Comparison of ENCODE assay signal across 9 cellular contexts in genomic region chr17:7405413-7405881, GRCh38. TPM values are rescaled to one million over a fixed set of nuclear protein-coding genes. Genes with fewer than 3 reads are reported as not detected.
DNase-seq lines count a peak whose midpoint lies in the region; ATAC-seq, FAIRE-seq and TF ChIP-seq lines count a peak whose summit lies in the region.
"Had no signal": no experiment of that assay in that cellular context is flagged by ENCODE, and none has a peak within 500 bp of the region (broad histone marks: within the 10 kb centered on the region; RNA-seq: fewer than 3 reads in every experiment).

No MANE protein-coding gene starts in this region.

- TF ChIP-seq CTCF in C4-2B (conservative IDR thresholded peaks at IDR 0.05), result no peak
- no peak for TF ChIP-seq CTCF in PC-3 (conservative IDR thresholded peaks at IDR 0.05; ENCODE audit: low read depth, low read length)
- no peak for TF ChIP-seq CTCF in endothelial cell of umbilical vein (IDR thresholded peaks at IDR 0.05; ENCODE audit: extremely low read depth in 1 of 2, insufficient read depth in 1 of 2, low read depth in 1 of 2, low read length in 2 of 2)
- TF ChIP-seq CTCF in osteocyte (IDR thresholded peaks at IDR 0.05), result no peak
- no peak for TF ChIP-seq CTCF in D721Med (IDR thresholded peaks at IDR 0.05; ENCODE audit: insufficient read depth, missing control alignments)

- H3K4me2 ChIP-seq in PC-3 (ENCODE audit: low read length), result peak overlapping the region; percentile 93
- peak overlapping the region; percentile 39 for H3K4me2 ChIP-seq in endothelial cell of umbilical vein (ENCODE audit: insufficient read depth, low read length)

- no peaks in the 10 kb centered on the region for H3K9me1 ChIP-seq in endothelial cell of umbilical vein (replicated peaks; ENCODE audit: control insufficient read depth, extremely low read depth, insufficient read depth, low read length)

- H3K27me3 ChIP-seq in PC-3 (ENCODE audit: low read length) (no peaks in the 10 kb centered on the region), endothelial cell of umbilical vein (ENCODE audit: control insufficient read depth in 2 of 2, insufficient read depth in 2 of 2, low read length in 2 of 2) (no peaks in the 10 kb centered on the region)

- intact Hi-C loops in PC-3 (cut with micrococcal nuclease), result no loop called here
- intact Hi-C loops in endothelial cell of umbilical vein (cut with micrococcal nuclease), result loop anchor here (2.0 kb wide), 2 partner anchors 155 to 281 kb away; partner anchors contain the start of genes SENP3 and TP53

- dilution Hi-C loops in endothelial cell of umbilical vein (cut with MboI; ENCODE audit: extremely low pct_ligation_motif_present, low sequenced_read_pairs), result no loop called here

- no peaks in the 10 kb centered on the region for H3K9me3 Mint-ChIP-seq in osteocyte (ENCODE audit: unreplicated experiment)

- CTCF ChIA-PET in PC-3 (lab: Charles Lee), result no interaction called here
- CTCF ChIA-PET in endothelial cell of umbilical vein (lab: Charles Lee), result interaction anchor here (1.0 kb wide), 2 partner anchors 11 to 156 kb away, joined by 3 read pairs; partner anchors contain the start of genes PLSCR3 and SENP3

- BruUV-seq in PC-3 (replicated peaks; lab: Mats Ljungman, UMichigan) (no TSS peak), endothelial cell of umbilical vein (replicated peaks; lab: Mats Ljungman, UMichigan) (no TSS peak)

- no peaks in the 10 kb centered on the region for H3K27me3 Mint-ChIP-seq in osteocyte (ENCODE audit: unreplicated experiment)

- H3K9me3 ChIP-seq in PC-3 (ENCODE audit: low read length) (no peaks in the 10 kb centered on the region), endothelial cell of umbilical vein (replicated peaks; ENCODE audit: control insufficient read depth, insufficient read depth, low read length) (no peaks in the 10 kb centered on the region)

- peaks cover 15% of the 10 kb centered on the region for H3K36me3 Mint-ChIP-seq in osteocyte (ENCODE audit: unreplicated experiment)

- DNase-seq in PC-3 (no peak), endothelial cell of umbilical vein (ENCODE audit: low read depth, low spot score) (no peak), osteocyte (ENCODE audit: extremely low spot score, unreplicated experiment) (no peak), cerebellar nuclear complex (lab: John Stamatoyannopoulos, UW) (no peak), midbrain (lab: John Stamatoyannopoulos, UW) (no peak), D721Med (ENCODE audit: insufficient read length, low spot score) (no peak), NCI-H146 treated with DMSO at 0.1 percent for 48 hours (lab: John Stamatoyannopoulos, UW; ENCODE audit: unreplicated experiment) (no peak)

- peak overlapping the region; percentile 71; the same call in 1 of the 2 replicates for H2AFZ ChIP-seq in PC-3 (ENCODE audit: low read length)
- H2AFZ ChIP-seq in endothelial cell of umbilical vein (ENCODE audit: low read depth, low read length), result peak overlapping the region; percentile 78

- H3K36me3 ChIP-seq in PC-3 (ENCODE audit: low read depth, low read length) (no peaks in the 10 kb centered on the region), endothelial cell of umbilical vein (ENCODE audit: control insufficient read depth in 2 of 2, extremely low read depth in 1 of 2, insufficient read depth in 2 of 2, low read length in 2 of 2) (peaks cover 0 to 15% of the 10 kb centered on the region in 2 experiments)

- peaks cover 25% of the 10 kb centered on the region for H3K4me1 Mint-ChIP-seq in osteocyte (ENCODE audit: unreplicated experiment)

- H3K9ac ChIP-seq in PC-3 (ENCODE audit: low read length) (peak overlapping the region; percentile 60), endothelial cell of umbilical vein (replicated peaks; ENCODE audit: extremely low read depth, insufficient read depth, low read length) (peak overlapping the region; percentile 41)

- H3K4me3 Mint-ChIP-seq in osteocyte (ENCODE audit: unreplicated experiment), result peak overlapping the region; percentile 84

- FAIRE-seq in endothelial cell of umbilical vein (lab: Jason Lieb, UNC), result no peak
- FAIRE-seq in D721Med (lab: Jason Lieb, UNC), result no peak

- POLR2A ChIA-PET in PC-3 (lab: Charles Lee; ENCODE audit: unreplicated experiment), result no interaction called here
- POLR2A ChIA-PET in endothelial cell of umbilical vein (lab: Charles Lee), result no interaction called here

- peak overlapping the region; percentile 80 for H3K27ac Mint-ChIP-seq in osteocyte (ENCODE audit: unreplicated experiment)

- H3K4me3 ChIP-seq in PC-3 (ENCODE audit: low read length) (peak overlapping the region; percentile 81), endothelial cell of umbilical vein (replicated peaks in 1 of 3; ENCODE audit: insufficient read depth in 1 of 3, low read depth in 1 of 3, low read length in 3 of 3) (peak overlapping the region; percentile 38 to 59 (median 52))

- no peaks in the 10 kb centered on the region for H3K9me2 ChIP-seq in PC-3 (replicated peaks; ENCODE audit: low read length)

- no peak for ATAC-seq in PC-3

- H3F3A ChIP-seq in PC-3 (ENCODE audit: low read length, unreplicated experiment), result no peaks in the 10 kb centered on the region

- H3K27ac ChIP-seq in C4-2B, result peak overlapping the region; percentile 86
- H3K27ac ChIP-seq in PC-3 (ENCODE audit: low read length), result no peak overlapping the region
- no peak overlapping the region for H3K27ac ChIP-seq in endothelial cell of umbilical vein (ENCODE audit: insufficient read depth, low read depth, low read length)

- no peak for TF ChIP-seq POLR2A in endothelial cell of umbilical vein (IDR thresholded peaks at IDR 0.05; ENCODE audit: low read depth, low read length)

- peaks cover 6% of the 10 kb centered on the region; the same call in 1 of the 2 replicates for H3K79me2 ChIP-seq in PC-3 (ENCODE audit: low read length)
- peaks cover 4% of the 10 kb centered on the region for H3K79me2 ChIP-seq in endothelial cell of umbilical vein (ENCODE audit: control insufficient read depth, insufficient read depth, low read length)

- H4K20me1 ChIP-seq in PC-3 (ENCODE audit: low read length) (no peaks in the 10 kb centered on the region), endothelial cell of umbilical vein (replicated peaks; ENCODE audit: control insufficient read depth, extremely low read depth, insufficient read depth, low read length) (no peaks in the 10 kb centered on the region)

- H3K4me1 ChIP-seq in PC-3 (ENCODE audit: insufficient read depth, low read length) (peaks cover 9% of the 10 kb centered on the region), endothelial cell of umbilical vein (ENCODE audit: control insufficient read depth, extremely low read depth, insufficient read depth, low read length) (peaks cover 12% of the 10 kb centered on the region)

RNA-seq across cellular contexts. Expression of gene TMEM256, which starts 1.6 kb away (rescaled TPM):
- total RNA-seq in PC-3 (2014; rRNA removed), result 56.6 and 82.4 TPM in 2 replicates
- total RNA-seq in endothelial cell of umbilical vein, result 57.3 and 67.4 TPM in 2 replicates
- polyA plus RNA-seq in endothelial cell of umbilical vein, result 148 and 218 TPM in 2 replicates
- polyA plus RNA-seq in endothelial cell of umbilical vein (2011; cell fraction: cytosol; rRNA removed), result 118 and 189 TPM in 2 replicates
- 24.4 and 62.3 TPM in 2 replicates for polyA plus RNA-seq in endothelial cell of umbilical vein (2011; cell fraction: nucleus; rRNA removed)
- polyA plus RNA-seq in endothelial cell of umbilical vein (2012), result 86.1 and 107 TPM in 2 replicates
- polyA minus RNA-seq in endothelial cell of umbilical vein, result 25.3 and 30.2 TPM in 2 replicates
- 12.3 TPM for polyA minus RNA-seq in endothelial cell of umbilical vein (2011; cell fraction: cytosol; rRNA and poly(A)+ RNA removed)
- polyA minus RNA-seq in endothelial cell of umbilical vein (2011; cell fraction: nucleus; rRNA and poly(A)+ RNA removed), result 8.5 and 9.8 TPM in 2 replicates
- 40.7 and 45.9 TPM in 2 replicates for total RNA-seq in osteocyte

RNA-seq across cellular contexts. Expression of gene NLGN2, which starts 2.2 kb away (rescaled TPM):
- total RNA-seq in PC-3 (2014; rRNA removed), result 7.4 and 12.7 TPM in 2 replicates
- total RNA-seq in endothelial cell of umbilical vein, result 25.9 and 29.2 TPM in 2 replicates
- polyA plus RNA-seq in endothelial cell of umbilical vein, result 15.4 and 15.5 TPM in 2 replicates
- polyA plus RNA-seq in endothelial cell of umbilical vein (2011; cell fraction: cytosol; rRNA removed), result 6.5 and 9.7 TPM in 2 replicates
- polyA plus RNA-seq in endothelial cell of umbilical vein (2011; cell fraction: nucleus; rRNA removed), result 75.0 and 90.9 TPM in 2 replicates
- 22.6 and 37.1 TPM in 2 replicates for polyA plus RNA-seq in endothelial cell of umbilical vein (2012)
- 8.0 and 12.5 TPM in 2 replicates for polyA minus RNA-seq in endothelial cell of umbilical vein
- polyA minus RNA-seq in endothelial cell of umbilical vein (2011; cell fraction: cytosol; rRNA and poly(A)+ RNA removed), result 3.0 TPM
- 9.8 and 14.1 TPM in 2 replicates for polyA minus RNA-seq in endothelial cell of umbilical vein (2011; cell fraction: nucleus; rRNA and poly(A)+ RNA removed)
- total RNA-seq in osteocyte, result 53.8 and 56.8 TPM in 2 replicates

RNA-seq across cellular contexts. Expression of gene PLSCR3, which starts 11.1 kb away (rescaled TPM):
- total RNA-seq in PC-3 (2014; rRNA removed), result 53.8 and 62.7 TPM in 2 replicates
- 54.5 and 59.9 TPM in 2 replicates for total RNA-seq in endothelial cell of umbilical vein
- 94.8 and 111 TPM in 2 replicates for polyA plus RNA-seq in endothelial cell of umbilical vein
- 64.4 and 88.0 TPM in 2 replicates for polyA plus RNA-seq in endothelial cell of umbilical vein (2011; cell fraction: cytosol; rRNA removed)
- polyA plus RNA-seq in endothelial cell of umbilical vein (2011; cell fraction: nucleus; rRNA removed), result 81.8 and 93.0 TPM in 2 replicates
- polyA plus RNA-seq in endothelial cell of umbilical vein (2012), result 75.4 and 114 TPM in 2 replicates
- polyA minus RNA-seq in endothelial cell of umbilical vein, result 22.1 and 27.2 TPM in 2 replicates
- polyA minus RNA-seq in endothelial cell of umbilical vein (2011; cell fraction: cytosol; rRNA and poly(A)+ RNA removed), result 4.4 TPM
- 16.1 and 22.5 TPM in 2 replicates for polyA minus RNA-seq in endothelial cell of umbilical vein (2011; cell fraction: nucleus; rRNA and poly(A)+ RNA removed)
- 73.9 and 81.4 TPM in 2 replicates for total RNA-seq in osteocyte

RNA-seq across cellular contexts. Expression of gene SPEM1, which starts 14.7 kb away (rescaled TPM):
- not detected in 2 replicates for total RNA-seq in PC-3 (2014; rRNA removed)
- total RNA-seq in endothelial cell of umbilical vein, result not detected in 2 replicates
- not detected in 2 replicates for polyA plus RNA-seq in endothelial cell of umbilical vein
- polyA plus RNA-seq in endothelial cell of umbilical vein (2011; cell fraction: cytosol; rRNA removed), result not detected in 2 replicates
- polyA plus RNA-seq in endothelial cell of umbilical vein (2011; cell fraction: nucleus; rRNA removed), result not detected in 2 replicates
- not detected in 2 replicates for polyA plus RNA-seq in endothelial cell of umbilical vein (2012)
- not detected in 2 replicates for polyA minus RNA-seq in endothelial cell of umbilical vein
- not detected for polyA minus RNA-seq in endothelial cell of umbilical vein (2011; cell fraction: cytosol; rRNA and poly(A)+ RNA removed)
- polyA minus RNA-seq in endothelial cell of umbilical vein (2011; cell fraction: nucleus; rRNA and poly(A)+ RNA removed), result not detected in 2 replicates
- not detected in 2 replicates for total RNA-seq in osteocyte
- total RNA-seq: glomerular endothelial cell had no signal

RNA-seq across cellular contexts. Expression of gene SPEM2, which starts 20.0 kb away (rescaled TPM):
- total RNA-seq in PC-3 (2014; rRNA removed) (not detected in 2 replicates), endothelial cell of umbilical vein (not detected in 2 replicates), osteocyte (not detected in 2 replicates)
- polyA plus RNA-seq in endothelial cell of umbilical vein, result not detected in 2 replicates
- polyA plus RNA-seq in endothelial cell of umbilical vein (2011; cell fraction: cytosol; rRNA removed), result not detected in 2 replicates
- polyA plus RNA-seq in endothelial cell of umbilical vein (2011; cell fraction: nucleus; rRNA removed), result not detected in 2 replicates
- not detected in 2 replicates for polyA plus RNA-seq in endothelial cell of umbilical vein (2012)
- not detected in 2 replicates for polyA minus RNA-seq in endothelial cell of umbilical vein
- polyA minus RNA-seq in endothelial cell of umbilical vein (2011; cell fraction: cytosol; rRNA and poly(A)+ RNA removed), result not detected
- polyA minus RNA-seq in endothelial cell of umbilical vein (2011; cell fraction: nucleus; rRNA and poly(A)+ RNA removed), result not detected in 2 replicates
- total RNA-seq: glomerular endothelial cell had no signal
